11 cellular contexts compared by ENCODE assay signal in the genomic region with DNA sequence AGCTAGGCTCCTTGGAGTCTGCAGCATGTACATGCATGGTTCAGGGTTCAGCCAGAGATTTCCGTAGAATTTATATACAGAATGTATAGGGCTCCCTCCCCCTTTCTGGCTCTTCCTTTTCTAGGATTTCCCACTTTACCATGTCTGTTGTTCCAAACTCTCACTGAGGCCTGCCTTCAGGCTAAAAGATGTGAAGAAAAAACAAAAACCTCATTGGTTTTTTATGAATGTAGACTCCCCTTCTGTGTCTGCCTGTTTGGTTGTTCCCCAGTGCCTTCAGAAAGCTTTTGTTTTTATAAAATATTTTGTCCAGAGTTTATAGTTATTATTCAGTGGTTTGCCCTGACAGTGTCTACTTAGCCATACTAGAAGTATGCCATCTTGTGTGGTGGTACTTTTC. TPM values are rescaled to one million over a fixed set of nuclear protein-coding genes. Genes with fewer than 3 reads are reported as not detected.
DNase-seq lines count a peak whose midpoint lies in the region; ATAC-seq and TF ChIP-seq lines count a peak whose summit lies in the region.
"Had no signal": no experiment of that assay in that cellular context is flagged by ENCODE, and none has a peak within 500 bp of the region (broad histone marks: within the 10 kb centered on the region; RNA-seq: fewer than 3 reads in every experiment).

No MANE protein-coding gene starts in this region.

- no peak for TF ChIP-seq CTCF in DOHH2 (IDR thresholded peaks at IDR 0.05; ENCODE audit: low read depth, low read length, poor library complexity, severe bottlenecking)
- no peak for TF ChIP-seq CTCF in PC-9 (conservative IDR thresholded peaks at IDR 0.05)
- TF ChIP-seq CTCF in endodermal cell (conservative IDR thresholded peaks at IDR 0.05), result no peak
- no peak for TF ChIP-seq CTCF in osteocyte (IDR thresholded peaks at IDR 0.05)
- no peak for TF ChIP-seq CTCF in BE2C (IDR thresholded peaks at IDR 0.05; ENCODE audit: low read depth, low read length)
- no peak for TF ChIP-seq CTCF in body of pancreas (IDR thresholded peaks at IDR 0.05)

- H2AFZ ChIP-seq in PC-9, result no peak overlapping the region

- TF ChIP-seq POLR2A in body of pancreas (IDR thresholded peaks at IDR 0.05), result no peak

- H3K36me3 Mint-ChIP-seq in endodermal cell (ENCODE audit: low read depth) (peaks cover 10% of the 10 kb centered on the region), osteocyte (ENCODE audit: unreplicated experiment) (no peaks in the 10 kb centered on the region)

- H3K9me3 Mint-ChIP-seq in endodermal cell (no peaks in the 10 kb centered on the region), osteocyte (ENCODE audit: unreplicated experiment) (no peaks in the 10 kb centered on the region)

- no peaks in the 10 kb centered on the region for H3K9me3 ChIP-seq in DOHH2 (ENCODE audit: control insufficient read depth, insufficient read depth, low read length)
- H3K9me3 ChIP-seq in PC-9 (ENCODE audit: insufficient read depth, low read depth), result no peaks in the 10 kb centered on the region
- H3K9me3 ChIP-seq in endodermal cell (ENCODE audit: control insufficient read depth, low read length), result no peaks in the 10 kb centered on the region
- no peaks in the 10 kb centered on the region for H3K9me3 ChIP-seq in BE2C
- H3K9me3 ChIP-seq in body of pancreas, result no peaks in the 10 kb centered on the region
- H3K9me3 ChIP-seq: ascending aorta had no signal

- ATAC-seq in GM18868 (IDR thresholded peaks at IDR 0.05; ENCODE audit: unreplicated experiment) (no peak), body of pancreas (no peak)
- ATAC-seq: left cardiac atrium had no signal

- H4K20me1 ChIP-seq in DOHH2 (ENCODE audit: control insufficient read depth, insufficient read depth, low read depth, low read length) (peaks cover 52% of the 10 kb centered on the region), PC-9 (ENCODE audit: insufficient read depth) (peaks cover 72% of the 10 kb centered on the region)

- POLR2A ChIA-PET in PC-9 (lab: Charles Lee; ENCODE audit: unreplicated experiment), result no interaction called here

- no peaks in the 10 kb centered on the region for H3K27me3 ChIP-seq in DOHH2 (ENCODE audit: control insufficient read depth, low read length)
- no peaks in the 10 kb centered on the region for H3K27me3 ChIP-seq in PC-9 (ENCODE audit: insufficient read depth, low read depth)
- H3K27me3 ChIP-seq in endodermal cell (ENCODE audit: control insufficient read depth, insufficient read depth, low read length, poor library complexity, severe bottlenecking), result peaks cover 55% of the 10 kb centered on the region
- H3K27me3 ChIP-seq in BE2C, result no peaks in the 10 kb centered on the region
- H3K27me3 ChIP-seq in body of pancreas, result no peaks in the 10 kb centered on the region
- H3K27me3 ChIP-seq: ascending aorta had no signal

- H3K27ac ChIP-seq in DOHH2 (ENCODE audit: low read depth, low read length), result no peak overlapping the region
- no peak overlapping the region for H3K27ac ChIP-seq in PC-9
- H3K27ac ChIP-seq in endodermal cell (ENCODE audit: low read depth, low read length), result no peak overlapping the region
- no peak overlapping the region for H3K27ac ChIP-seq in body of pancreas

- H3K27me3 Mint-ChIP-seq in endodermal cell (ENCODE audit: insufficient read depth), result peaks cover 61% of the 10 kb centered on the region
- no peaks in the 10 kb centered on the region for H3K27me3 Mint-ChIP-seq in osteocyte (ENCODE audit: unreplicated experiment)

- no peaks in the 10 kb centered on the region for H3K9me2 ChIP-seq in DOHH2 (replicated peaks; ENCODE audit: control insufficient read depth, low read length)
- H3K9me2 ChIP-seq in PC-9 (ENCODE audit: insufficient read depth), result no peaks in the 10 kb centered on the region

- H3K4me3 Mint-ChIP-seq in endodermal cell, result peak overlapping the region; percentile 87
- peak overlapping the region; percentile 87 for H3K4me3 Mint-ChIP-seq in osteocyte (ENCODE audit: unreplicated experiment)

- H3K4me1 Mint-ChIP-seq in endodermal cell (peaks cover 63% of the 10 kb centered on the region), osteocyte (ENCODE audit: unreplicated experiment) (peaks cover 79% of the 10 kb centered on the region)

- H3K79me2 ChIP-seq in DOHH2 (ENCODE audit: control insufficient read depth, low read length) (peaks cover 96% of the 10 kb centered on the region), PC-9 (ENCODE audit: low read depth) (peaks cover 90% of the 10 kb centered on the region)

- H3F3A ChIP-seq in DOHH2 (ENCODE audit: control insufficient read depth, insufficient read depth) (no peaks in the 10 kb centered on the region), PC-9 (ENCODE audit: insufficient read depth, low read depth) (peaks cover 5% of the 10 kb centered on the region; the same call in 1 of the 2 replicates)

- H3K4me1 ChIP-seq in DOHH2 (ENCODE audit: control insufficient read depth, low read length) (peaks cover 61% of the 10 kb centered on the region), PC-9 (replicated peaks; ENCODE audit: insufficient read depth) (peaks cover 40% of the 10 kb centered on the region), endodermal cell (ENCODE audit: control insufficient read depth, insufficient read depth, low read length) (no peaks in the 10 kb centered on the region), BE2C (no peaks in the 10 kb centered on the region), body of pancreas (peaks cover 81% of the 10 kb centered on the region)

- no TSS peak for BruUV-seq in PC-9 (replicated peaks; lab: Mats Ljungman, UMichigan)

- WGBS in endodermal cell (ENCODE audit: insufficient coverage in 1 of 2, insufficient read length in 1 of 2), 2 experiments, result 90 to 94% methylated on average over 1 of the region's 1 CpG
- WGBS in body of pancreas, 2 donors, result 68 to 75% methylated on average over 1 of the region's 1 CpG

- H3K36me3 ChIP-seq in DOHH2 (ENCODE audit: control insufficient read depth, low read length), result peaks cover 84% of the 10 kb centered on the region
- peaks cover 9% of the 10 kb centered on the region for H3K36me3 ChIP-seq in PC-9 (ENCODE audit: low read depth)
- no peaks in the 10 kb centered on the region for H3K36me3 ChIP-seq in endodermal cell (ENCODE audit: control insufficient read depth, insufficient read depth, low read length)
- H3K36me3 ChIP-seq in BE2C, result no peaks in the 10 kb centered on the region
- H3K36me3 ChIP-seq in body of pancreas (replicated peaks in 1 of 2; ENCODE audit: insufficient read depth in 1 of 2, low read depth in 2 of 2), result no peaks in the 10 kb centered on the region
- H3K36me3 ChIP-seq: ascending aorta had no signal

- H3K27ac Mint-ChIP-seq in endodermal cell, result no peak overlapping the region
- H3K27ac Mint-ChIP-seq in osteocyte (ENCODE audit: unreplicated experiment), result peak overlapping the region; percentile 82

- CTCF ChIA-PET in PC-9 (lab: Charles Lee), result no interaction called here

- DNase-seq in PC-9 (no peak), endodermal cell (no peak), osteocyte (ENCODE audit: extremely low spot score, unreplicated experiment) (no peak), NCI-H526 (lab: John Stamatoyannopoulos, UW) (no peak), BE2C (no peak), body of pancreas (no peak)
- DNase-seq: H7, left cardiac atrium had no signal

- H3K9ac ChIP-seq in endodermal cell (ENCODE audit: extremely low read depth, low read length, poor library complexity, severe bottlenecking), result no peak overlapping the region

- H3K4me2 ChIP-seq in DOHH2 (ENCODE audit: low read length), result peak overlapping the region; percentile 85
- peak overlapping the region; percentile 91 for H3K4me2 ChIP-seq in PC-9

- intact Hi-C loops in PC-9 (cut with micrococcal nuclease; ENCODE audit: unreplicated experiment), result no loop called here
- intact Hi-C loops in body of pancreas (cut with DNase I), result no loop called here

- H3K4me3 ChIP-seq in DOHH2 (ENCODE audit: low read length) (peak overlapping the region; percentile 79), PC-9 (no peak overlapping the region), endodermal cell (ENCODE audit: low read length) (peak overlapping the region; percentile 94), BE2C (ENCODE audit: low read depth, low read length) (no peak overlapping the region), body of pancreas (no peak overlapping the region)

RNA-seq across cellular contexts. Expression of a gene that starts 3.6 kb away (rescaled TPM):
- total RNA-seq in PC-9 (2021) (182 and 215 TPM in 2 replicates), endodermal cell (100 to 1,000 TPM; 123 to 138 TPM), osteocyte (97.7 and 98.8 TPM in 2 replicates), body of pancreas (10 to 100 TPM; 40.5 to 42.5 TPM)
- 152 TPM for polyA plus RNA-seq in endodermal cell (2013, experiment 1 of 2)
- 145 TPM for polyA plus RNA-seq in endodermal cell (2013, experiment 2 of 2)
- 73.5 TPM for polyA plus RNA-seq in BE2C (2012; ENCODE audit: insufficient read depth, insufficient read length, low read depth)

RNA-seq across cellular contexts. Expression of a gene that starts 30.5 kb away (rescaled TPM):
- total RNA-seq in PC-9 (2021) (26.9 and 31.6 TPM in 2 replicates), endodermal cell (10 to 100 TPM; 36.0 to 41.6 TPM), osteocyte (33.1 and 40.0 TPM in 2 replicates), body of pancreas (10 to 100 TPM; 25.4 to 32.9 TPM)
- 21.7 TPM for polyA plus RNA-seq in endodermal cell (2013, experiment 1 of 2)
- 21.8 TPM for polyA plus RNA-seq in endodermal cell (2013, experiment 2 of 2)
- 19.7 TPM for polyA plus RNA-seq in BE2C (2012; ENCODE audit: insufficient read depth, insufficient read length, low read depth)

Comparison
In these comparisons a context has a peak if more than half of its experiments do, and no peak if none do; other contexts are left out.
1. H3K4me3 ChIP-seq: peak in DOHH2 (single experiment) and endodermal cell (single experiment); none in PC-9 (single experiment), BE2C (single experiment) and body of pancreas (0 of 2).